Comparison of ENCODE assay signal across 35 cellular contexts in the genomic region with DNA sequence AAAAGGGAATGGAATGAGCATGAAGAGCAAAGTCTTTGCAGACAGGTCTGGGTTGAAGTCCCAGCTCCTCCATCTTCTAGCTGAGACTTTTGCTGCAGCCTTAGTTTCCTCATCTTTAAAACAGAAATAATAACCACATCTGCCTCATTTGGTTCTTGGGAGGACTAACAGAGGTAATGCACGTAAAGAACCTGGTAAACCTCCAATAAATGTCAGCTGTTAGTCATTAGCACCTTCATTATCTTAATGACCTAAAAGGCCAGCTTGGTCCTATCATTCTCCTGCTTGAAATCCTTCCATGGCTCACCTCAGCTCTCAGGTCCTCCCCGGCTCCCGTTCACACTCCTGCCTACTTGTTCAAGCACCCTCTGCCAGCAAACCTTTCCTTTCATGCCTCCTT. TPM values are rescaled to one million over a fixed set of nuclear protein-coding genes. Genes with fewer than 3 reads are reported as not detected.
"Had no signal": no experiment of that assay in that cellular context is flagged by ENCODE, and none has a peak within 500 bp of the region (broad histone marks: within the 10 kb centered on the region; RNA-seq: fewer than 3 reads in every experiment).

No MANE protein-coding gene starts in this region.

- DNase-seq: activated B cell treated with CpG ODN at 0.5 μM for 24 hours; activated CD4-positive, alpha-beta memory T cell treated with anti-CD3 and anti-CD28 coated beads, Interleukin-2, amount 10 ng/mL, durations not matched to agents 7 days and 5 days; activated CD4-positive, alpha-beta T cell treated with anti-CD3 and anti-CD28 coated beads for 48 hours; activated CD4-positive, alpha-beta T cell treated with anti-CD3 and anti-CD28 coated beads, Interleukin-2, amount 50 U/mL, for 4 hours; activated CD8-positive, alpha-beta memory T cell treated with anti-CD3 and anti-CD28 coated beads, Interleukin-2, amount 10 ng/mL, durations not matched to agents 7 days and 5 days; activated CD8-positive, alpha-beta memory T cell treated with anti-CD3 and anti-CD28 coated beads, Interleukin-2, amount 50 U/mL, for 4 hours; activated gamma-delta T cell; activated naive CD4-positive, alpha-beta T cell; activated naive CD4-positive, alpha-beta T cell treated with anti-CD3 and anti-CD28 coated beads, Interleukin-2, amount 10 ng/mL, durations not matched to agents 7 days and 5 days; activated T-cell treated with anti-CD3 and anti-CD28 coated beads, Interleukin-2, amount 50 U/mL, for 1 hour; activated T-cell treated with anti-CD3 and anti-CD28 coated beads, Interleukin-2, amount 50 U/mL, for 48 hours; adrenal gland; amygdala; aorta; body of pancreas; caudate nucleus; cortex of kidney; dermis blood vessel endothelial cell; effector CD4-positive, alpha-beta T cell; effector memory CD8-positive, alpha-beta T cell; erythroblast; foreskin keratinocyte; gastrocnemius medialis; glutamatergic neuron; heart left ventricle; hypothalamus; T-helper 17 cell; T1000; WERI-Rb-1 had no signal

- H3K4me3 Mint-ChIP-seq: activated B cell treated with CpG ODN at 0.5 μM for 24 hours; activated CD4-positive, alpha-beta memory T cell treated with anti-CD3 and anti-CD28 coated beads, Interleukin-2, amount 10 ng/mL, durations not matched to agents 7 days and 5 days; activated CD8-positive, alpha-beta memory T cell treated with anti-CD3 and anti-CD28 coated beads, Interleukin-2, amount 10 ng/mL, durations not matched to agents 7 days and 5 days; activated naive CD4-positive, alpha-beta T cell treated with anti-CD3 and anti-CD28 coated beads, Interleukin-2, amount 10 ng/mL, durations not matched to agents 7 days and 5 days; activated T-helper 1 cell treated with anti-CD3 and anti-CD28 coated beads, Interleukin-12 subunit alpha, Interleukin-12 subunit beta, Interleukin-2, Interleukin-4 antibody, amounts not matched to agents 30 ng/mL and 10 ng/mL and 1 ng/mL, durations not matched to agents 14 hours and 24 hours and 36 hours; effector memory CD8-positive, alpha-beta T cell; T-helper 17 cell; T-helper 2 cell treated with Interferon-gamma antibody and Interleukin-4, amounts not matched to agents 5 μg/mL and 100 μg/mL, for 36 hours had no signal

- H3K27me3 Mint-ChIP-seq: activated B cell treated with CpG ODN at 0.5 μM for 24 hours; activated CD4-positive, alpha-beta memory T cell treated with anti-CD3 and anti-CD28 coated beads, Interleukin-2, amount 10 ng/mL, durations not matched to agents 7 days and 5 days; activated CD8-positive, alpha-beta memory T cell treated with anti-CD3 and anti-CD28 coated beads, Interleukin-2, amount 10 ng/mL, durations not matched to agents 7 days and 5 days; activated naive CD4-positive, alpha-beta T cell treated with anti-CD3 and anti-CD28 coated beads, Interleukin-2, amount 10 ng/mL, durations not matched to agents 7 days and 5 days; effector memory CD8-positive, alpha-beta T cell; T-helper 17 cell had no signal

- FAIRE-seq: colon had no signal

- H3K36me3 ChIP-seq: adrenal gland, esophagus muscularis mucosa, gastrocnemius medialis, heart left ventricle, WERI-Rb-1 had no signal

- H3K27ac Mint-ChIP-seq: activated B cell treated with CpG ODN at 0.5 μM for 24 hours; activated CD4-positive, alpha-beta memory T cell treated with anti-CD3 and anti-CD28 coated beads, Interleukin-2, amount 10 ng/mL, durations not matched to agents 7 days and 5 days; activated CD8-positive, alpha-beta memory T cell treated with anti-CD3 and anti-CD28 coated beads, Interleukin-2, amount 10 ng/mL, durations not matched to agents 7 days and 5 days; activated naive CD4-positive, alpha-beta T cell treated with anti-CD3 and anti-CD28 coated beads, Interleukin-2, amount 10 ng/mL, durations not matched to agents 7 days and 5 days; activated naive CD4-positive, alpha-beta T cell treated with anti-CD3 and anti-CD28 coated beads, Interleukin-2, amount 50 U/mL, for 72 hours; activated T-helper 1 cell treated with anti-CD3 and anti-CD28 coated beads, Interleukin-12 subunit alpha, Interleukin-12 subunit beta, Interleukin-2, Interleukin-4 antibody, amounts not matched to agents 30 ng/mL and 10 ng/mL and 1 ng/mL, durations not matched to agents 14 hours and 24 hours and 36 hours; effector memory CD8-positive, alpha-beta T cell; T-helper 17 cell; T-helper 2 cell treated with Interferon-gamma antibody and Interleukin-4, amounts not matched to agents 5 μg/mL and 100 μg/mL, for 36 hours had no signal

- H3K4me3 ChIP-seq: adrenal gland, body of pancreas, esophagus muscularis mucosa, gastrocnemius medialis, heart left ventricle had no signal

- ATAC-seq: activated CD8-positive, alpha-beta memory T cell treated with anti-CD3 and anti-CD28 coated beads, Interleukin-2, amount 10 ng/mL, durations not matched to agents 7 days and 5 days; body of pancreas; effector memory CD8-positive, alpha-beta T cell; foreskin keratinocyte; gastrocnemius medialis; heart left ventricle; T-helper 17 cell had no signal

- H3K9me3 ChIP-seq: adrenal gland, body of pancreas, esophagus muscularis mucosa, gastrocnemius medialis, heart left ventricle had no signal

- H3K9me3 Mint-ChIP-seq: activated B cell treated with CpG ODN at 0.5 μM for 24 hours; activated CD4-positive, alpha-beta memory T cell treated with anti-CD3 and anti-CD28 coated beads, Interleukin-2, amount 10 ng/mL, durations not matched to agents 7 days and 5 days; activated naive CD4-positive, alpha-beta T cell treated with anti-CD3 and anti-CD28 coated beads, Interleukin-2, amount 10 ng/mL, durations not matched to agents 7 days and 5 days; activated naive CD4-positive, alpha-beta T cell treated with anti-CD3 and anti-CD28 coated beads, Interleukin-2, amount 50 U/mL, for 72 hours; activated T-helper 1 cell treated with anti-CD3 and anti-CD28 coated beads, Interleukin-12 subunit alpha, Interleukin-12 subunit beta, Interleukin-2, Interleukin-4 antibody, amounts not matched to agents 30 ng/mL and 10 ng/mL and 1 ng/mL, durations not matched to agents 14 hours and 24 hours and 36 hours; effector memory CD8-positive, alpha-beta T cell; T-helper 2 cell treated with Interferon-gamma antibody and Interleukin-4, amounts not matched to agents 5 μg/mL and 100 μg/mL, for 36 hours had no signal

- H3K4me1 ChIP-seq: adrenal gland, body of pancreas, esophagus muscularis mucosa, gastrocnemius medialis, heart left ventricle had no signal

- H3K27ac ChIP-seq: adrenal gland, body of pancreas, esophagus muscularis mucosa, foreskin keratinocyte, gastrocnemius medialis, heart left ventricle, WERI-Rb-1 had no signal

- H3K27me3 ChIP-seq: adrenal gland, body of pancreas had no signal

RNA-seq across cellular contexts. Expression of a gene that starts 51.8 kb away (rescaled TPM):
- total RNA-seq: chondrocyte, foreskin keratinocyte, gastrocnemius medialis had no signal
- polyA plus RNA-seq: foreskin keratinocyte had no signal
